Comparison of ENCODE assay signal across 22 cellular contexts in the genomic region with DNA sequence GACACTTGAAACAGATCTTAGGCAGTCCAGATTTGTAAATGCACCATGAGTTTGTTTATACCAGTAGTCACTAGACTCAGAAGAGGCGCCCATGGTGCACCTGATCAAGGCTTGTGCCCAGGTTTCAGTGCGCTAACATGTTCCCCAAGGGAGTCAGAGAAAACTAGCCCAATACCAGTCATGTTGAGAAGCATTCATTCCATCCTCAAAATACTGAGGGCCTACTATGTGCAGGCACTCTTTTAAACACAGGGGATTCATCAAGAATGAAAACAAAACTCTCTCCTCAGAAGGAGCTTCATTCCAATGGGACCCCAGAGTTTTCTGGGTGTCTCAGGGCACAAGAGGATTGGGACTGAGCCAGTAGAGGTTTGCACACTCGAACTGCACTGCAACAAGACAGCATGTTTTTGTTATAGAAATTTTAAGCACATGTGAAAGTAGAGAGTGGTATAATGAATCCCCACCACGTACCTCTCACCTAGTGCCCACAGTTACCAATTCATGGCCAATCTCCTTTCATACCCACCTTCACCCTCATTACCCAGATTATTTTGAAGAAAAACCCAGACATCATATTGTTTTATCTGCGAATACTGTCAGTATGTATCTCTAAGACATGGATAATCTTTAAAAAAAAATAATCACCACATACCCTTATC.
"Had no signal": no experiment of that assay in that cellular context is flagged by ENCODE, and none has a peak within 500 bp of the region (broad histone marks: within the 10 kb centered on the region; RNA-seq: fewer than 3 reads in every experiment).

No MANE protein-coding gene starts in this region.

- H3K9me3 ChIP-seq: SK-N-SH had no signal

- H3K27ac ChIP-seq: KMS-11, RWPE1 had no signal

- ATAC-seq: HepG2 had no signal

- H3K4me2 ChIP-seq: KMS-11 had no signal

- H3K9me2 ChIP-seq: SK-N-SH had no signal

- DNase-seq: IMR-90, Kasumi-1, NCI-H1092, NCI-H1105 treated with DMSO at 0.1 percent for 48 hours, NCI-H1417 treated with DMSO at 0.1 percent for 48 hours, NCI-H146, NCI-H1694 treated with DMSO at 0.1 percent for 48 hours, NCI-H1930, NCI-H2081, NCI-H2107, NCI-H226, NCI-H446, NCI-H510A, NCI-H524 treated with DMSO at 0.1 percent for 48 hours, NCI-H69, NCI-H774, SHP77, SK-N-SH, SW 1271 had no signal

- H3K9ac ChIP-seq: KMS-11, SK-N-SH had no signal
